ENCODE assay signal across 7 cellular contexts in genomic region chr12:65742481-65742971, GRCh38.
DNase-seq lines count a peak whose midpoint lies in the region; ATAC-seq, FAIRE-seq and TF ChIP-seq lines count a peak whose summit lies in the region.

No MANE protein-coding gene starts in this region.

- no peak for TF ChIP-seq RAD21 in Ishikawa (IDR thresholded peaks at IDR 0.05; ENCODE audit: low read depth)

- H2AFZ ChIP-seq in keratinocyte (ENCODE audit: control insufficient read depth, low read length) = peak overlapping the region; percentile 70

- H3K9me3 ChIP-seq in keratinocyte (ENCODE audit: control insufficient read depth, low read depth, low read length) = no peaks in the 10 kb centered on the region
- H3K9me3 ChIP-seq in suprapubic skin = no peaks in the 10 kb centered on the region

- no peak for TF ChIP-seq POLR2A in suprapubic skin (IDR thresholded peaks at IDR 0.05)

- H3K4me2 ChIP-seq in keratinocyte (ENCODE audit: control insufficient read depth, extremely low read depth, insufficient read depth, low read depth, low read length) = peak overlapping the region; percentile 83

- H3K79me2 ChIP-seq in keratinocyte (ENCODE audit: control insufficient read depth, insufficient read depth, low read length) = no peaks in the 10 kb centered on the region

- no peaks in the 10 kb centered on the region for H3K36me3 ChIP-seq in bronchial epithelial cell (ENCODE audit: control insufficient read depth, insufficient read depth, low read length)
- H3K36me3 ChIP-seq in keratinocyte (ENCODE audit: control insufficient read depth in 2 of 2, extremely low read depth in 1 of 2, insufficient read depth in 2 of 2, low read length in 2 of 2) = no peaks in the 10 kb centered on the region
- H3K36me3 ChIP-seq in suprapubic skin = no peaks in the 10 kb centered on the region

- H4K20me1 ChIP-seq in keratinocyte (ENCODE audit: control insufficient read depth, extremely low read depth, insufficient read depth, low read length) = no peaks in the 10 kb centered on the region

- H3K4me1 ChIP-seq in keratinocyte (ENCODE audit: control insufficient read depth, extremely low read depth, insufficient read depth, low read length) = peaks cover 15% of the 10 kb centered on the region
- H3K4me1 ChIP-seq in suprapubic skin = peaks cover 14% of the 10 kb centered on the region

- dilution Hi-C loops in keratinocyte (cut with MboI; ENCODE audit: extremely low pct_ligation_motif_present, low sequenced_read_pairs) = no loop called here

- no peaks in the 10 kb centered on the region for H3K9me1 ChIP-seq in keratinocyte (ENCODE audit: control insufficient read depth, extremely low read depth, insufficient read depth, low read length)

- H3K27ac ChIP-seq in keratinocyte (ENCODE audit: control insufficient read depth, insufficient read depth, low read length) = peak overlapping the region; percentile 54
- no peak overlapping the region for H3K27ac ChIP-seq in suprapubic skin

- TF ChIP-seq CTCF in bronchial epithelial cell (IDR thresholded peaks at IDR 0.05; ENCODE audit: insufficient read depth, low read length, severe bottlenecking) = no peak
- no peak for TF ChIP-seq CTCF in keratinocyte (optimal IDR thresholded peaks at IDR 0.05 in 1 of 3, IDR thresholded peaks at IDR 0.05 in 1 of 3, conservative IDR thresholded peaks at IDR 0.05 in 1 of 3; ENCODE audit: extremely low read depth in 1 of 3, insufficient read depth in 2 of 3, low read length in 3 of 3)
- TF ChIP-seq CTCF in suprapubic skin (IDR thresholded peaks at IDR 0.05) = no peak

- no peak for ATAC-seq in HG02840 (IDR thresholded peaks at IDR 0.05; ENCODE audit: low FRiP score, unreplicated experiment)

- TF ChIP-seq EP300 in Ishikawa (IDR thresholded peaks at IDR 0.05; ENCODE audit: borderline replicate concordance) = no peak
- no peak for TF ChIP-seq EP300 in suprapubic skin (IDR thresholded peaks at IDR 0.05)

- FAIRE-seq in bronchial epithelial cell (lab: Jason Lieb, UNC) = no peak
- no peak for FAIRE-seq in keratinocyte (lab: Jason Lieb, UNC)

- H3K27me3 ChIP-seq in bronchial epithelial cell (ENCODE audit: control insufficient read depth, insufficient read depth, low read length) (no peaks in the 10 kb centered on the region), keratinocyte (ENCODE audit: control insufficient read depth, extremely low read depth, insufficient read depth, low read length) (no peaks in the 10 kb centered on the region), suprapubic skin (peaks cover 36% of the 10 kb centered on the region)

- peak overlapping the region; percentile 80 for H3K9ac ChIP-seq in keratinocyte (ENCODE audit: control insufficient read depth, extremely low read depth, insufficient read depth, low read length)

- H3K4me3 ChIP-seq in bronchial epithelial cell (ENCODE audit: low read depth, low read length) (peak overlapping the region; percentile 92), keratinocyte (ENCODE audit: control insufficient read depth in 2 of 3, extremely low read depth in 1 of 3, insufficient read depth in 2 of 3, low read depth in 1 of 3, low read length in 3 of 3) (peak overlapping the region; percentile 70 to 77 (median 71)), suprapubic skin (peak overlapping the region; percentile 71)

- DNase-seq in bronchial epithelial cell (ENCODE audit: low read depth) = no peak
- no peak for DNase-seq in keratinocyte (ENCODE audit: low read depth, low spot score)
- no peak for DNase-seq in suprapubic skin (ENCODE audit: low spot score in 2 of 2)
- no peak for DNase-seq in germinal center (ENCODE audit: low spot score)
- no peak for DNase-seq in DMS53 treated with DMSO at 0.1 percent for 48 hours (lab: John Stamatoyannopoulos, UW; ENCODE audit: unreplicated experiment)

- WGBS in suprapubic skin = 28% methylated on average over 26 of the region's 36 CpGs

TF ChIP-seq in Ishikawa, 13 proteins besides CTCF, POLR2A, EP300 and RAD21:
- no peak for TF ChIP-seq EGR1 (IDR thresholded peaks at IDR 0.05)
- TF ChIP-seq ZBTB7A (IDR thresholded peaks at IDR 0.05; ENCODE audit: low read depth) = no peak
- TF ChIP-seq CEBPB (IDR thresholded peaks at IDR 0.05) = no peak
- TF ChIP-seq REST (IDR thresholded peaks at IDR 0.05; ENCODE audit: low read depth) = no peak
- TF ChIP-seq TCF12 (IDR thresholded peaks at IDR 0.05; ENCODE audit: low read depth) = no peak
- TF ChIP-seq CREB1 (IDR thresholded peaks at IDR 0.05; ENCODE audit: low read depth) = no peak
- peak; percentile 34; the same call in 1 of the 2 replicates for TF ChIP-seq TAF1 (IDR thresholded peaks at IDR 0.05; ENCODE audit: low read depth)
- TF ChIP-seq MAX (IDR thresholded peaks at IDR 0.05) = peak; percentile 8; the same call in 1 of the 2 replicates
- TF ChIP-seq YY1 (IDR thresholded peaks at IDR 0.05; ENCODE audit: low read depth) = no peak
- no peak for TF ChIP-seq NFIC (IDR thresholded peaks at IDR 0.05)
- no peak for TF ChIP-seq FOXM1 (IDR thresholded peaks at IDR 0.05; ENCODE audit: borderline replicate concordance, low read depth)
- TF ChIP-seq USF1 (IDR thresholded peaks at IDR 0.05) = peak; percentile 5; the same call in 1 of the 2 replicates
- no peak for TF ChIP-seq TEAD4 (IDR thresholded peaks at IDR 0.05)
TF ChIP-seq in Ishikawa: peak in this region for 3.
